In the genomic region with DNA sequence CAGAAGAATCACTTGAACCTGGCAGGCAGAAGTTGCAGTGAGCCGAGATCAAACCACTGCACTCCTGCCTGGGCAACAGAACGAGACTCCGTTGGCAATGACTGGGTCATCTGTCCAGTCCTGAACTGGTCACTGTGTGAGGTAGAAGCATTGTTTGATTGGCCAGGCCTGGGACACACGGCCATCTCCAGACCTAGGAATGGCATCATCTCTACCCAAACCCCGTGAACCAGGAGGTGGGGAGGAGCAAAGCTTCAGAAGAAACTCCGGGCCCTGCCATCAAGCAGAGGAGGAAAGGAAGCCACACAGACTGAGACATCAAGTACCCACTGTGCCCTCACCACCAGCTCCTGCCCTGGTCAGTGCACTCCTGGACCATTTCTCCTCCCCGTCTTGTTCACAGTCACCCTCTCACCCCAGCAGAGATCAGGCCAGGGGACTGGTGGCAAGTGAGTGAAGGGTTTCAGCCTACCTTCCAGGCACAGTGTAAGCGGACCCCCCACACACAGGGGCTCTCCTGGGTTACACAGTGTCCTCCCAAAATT, we compare ENCODE assay signal across 19 cellular contexts. TPM values are rescaled to one million over a fixed set of nuclear protein-coding genes. Genes with fewer than 3 reads are reported as not detected.
DNase-seq lines count a peak whose midpoint lies in the region; ATAC-seq, FAIRE-seq and TF ChIP-seq lines count a peak whose summit lies in the region.
"Had no signal": no experiment of that assay in that cellular context is flagged by ENCODE, and none has a peak within 500 bp of the region (broad histone marks: within the 10 kb centered on the region; RNA-seq: fewer than 3 reads in every experiment).

No MANE protein-coding gene starts in this region.

- H3K27ac ChIP-seq in KMS-11 (peak overlapping the region; percentile 90; the same call in 1 of the 2 replicates), sigmoid colon (no peak overlapping the region)
- H3K27ac ChIP-seq: A549, GM23248 had no signal

- peak overlapping the region; percentile 93; the same call in 1 of the 2 replicates for H3K4me2 ChIP-seq in KMS-11
- H3K4me2 ChIP-seq: A549 had no signal

- no peaks in the 10 kb centered on the region for H3K9me3 ChIP-seq in sigmoid colon
- H3K9me3 ChIP-seq: A549 had no signal

- H2AFZ ChIP-seq in KMS-11 (ENCODE audit: low read depth), result no peak overlapping the region
- H2AFZ ChIP-seq: GM23248 had no signal

- no peaks in the 10 kb centered on the region for H3K27me3 ChIP-seq in KMS-11 (ENCODE audit: insufficient read depth, low read depth)
- H3K27me3 ChIP-seq in sigmoid colon, result no peaks in the 10 kb centered on the region

- no peaks in the 10 kb centered on the region for H3K79me2 ChIP-seq in KMS-11 (ENCODE audit: insufficient read depth, low read depth)

- no peak overlapping the region; the same call in 1 of the 2 replicates for H3K9ac ChIP-seq in KMS-11
- H3K9ac ChIP-seq: GM23248 had no signal

- intact Hi-C loops in sigmoid colon (cut with DNase I), result no loop called here

- no peak for TF ChIP-seq EP300 in sigmoid colon (IDR thresholded peaks at IDR 0.05)

- DNase-seq in GM12891 (ENCODE audit: insufficient read length, low spot score), result no peak
- DNase-seq in chondrocyte (ENCODE audit: low spot score), result peak; percentile 52
- peak; percentile 61 for DNase-seq in sigmoid colon
- no peak for DNase-seq in NCI-H1436 (lab: John Stamatoyannopoulos, UW)
- DNase-seq: CD8-positive, alpha-beta T cell; COR-L47; DND-41; GDM1; GM23248 had no signal

- WGBS in sigmoid colon, 2 donors, result 90 to 91% methylated on average over 8 of the region's 8 CpGs

- no peaks in the 10 kb centered on the region for H3K4me1 Mint-ChIP-seq in chondrocyte (ENCODE audit: low read depth)
- H3K4me1 Mint-ChIP-seq: CD14-positive monocyte had no signal

- no peaks in the 10 kb centered on the region for H3K36me3 Mint-ChIP-seq in chondrocyte (ENCODE audit: low read depth)
- H3K36me3 Mint-ChIP-seq: CD14-positive monocyte; CD8-positive, alpha-beta T cell had no signal

- TF ChIP-seq CTCF in KMS-11 (conservative IDR thresholded peaks at IDR 0.05; ENCODE audit: low read depth, low read length), result no peak
- TF ChIP-seq CTCF in chondrocyte (IDR thresholded peaks at IDR 0.05), result no peak
- TF ChIP-seq CTCF in sigmoid colon (IDR thresholded peaks at IDR 0.05), result no peak

- H4K20me1 ChIP-seq in KMS-11 (ENCODE audit: insufficient read depth), result no peaks in the 10 kb centered on the region

- no peak overlapping the region for H3K27ac Mint-ChIP-seq in chondrocyte (ENCODE audit: unreplicated experiment)
- H3K27ac Mint-ChIP-seq: CD8-positive, alpha-beta T cell had no signal

- H3K4me3 Mint-ChIP-seq in chondrocyte (ENCODE audit: unreplicated experiment), result no peak overlapping the region
- H3K4me3 Mint-ChIP-seq: CD14-positive monocyte; CD8-positive, alpha-beta T cell had no signal

- FAIRE-seq in GM12891 (lab: Jason Lieb, UNC), result peak; percentile 62
- FAIRE-seq: D721Med, H54, HTR-8/SVneo had no signal

- no peak for TF ChIP-seq POLR2A in GM12891 (IDR thresholded peaks at IDR 0.05; ENCODE audit: low read depth, low read length)
- TF ChIP-seq POLR2A in sigmoid colon (IDR thresholded peaks at IDR 0.05), result no peak

- H3K9me3 Mint-ChIP-seq in chondrocyte (ENCODE audit: low read depth), result peaks cover 6% of the 10 kb centered on the region
- H3K9me3 Mint-ChIP-seq: CD8-positive, alpha-beta T cell had no signal

- H3K4me3 ChIP-seq in KMS-11 (IDR thresholded peaks at IDR 0.05; ENCODE audit: insufficient read depth, low read depth, low read length) (no peak overlapping the region), sigmoid colon (no peak overlapping the region)
- H3K4me3 ChIP-seq: A549, GM23248 had no signal

- ATAC-seq in GM21381 (IDR thresholded peaks at IDR 0.05; ENCODE audit: unreplicated experiment), result no peak
- ATAC-seq: A549; CD8-positive, alpha-beta T cell; HCT116 had no signal

- H3K4me1 ChIP-seq in KMS-11 (ENCODE audit: low read depth, poor library complexity, severe bottlenecking), result peaks cover 64% of the 10 kb centered on the region
- no peaks in the 10 kb centered on the region for H3K4me1 ChIP-seq in sigmoid colon

- no peaks in the 10 kb centered on the region for H3K27me3 Mint-ChIP-seq in chondrocyte (ENCODE audit: low read depth)

- H3K36me3 ChIP-seq in KMS-11 (ENCODE audit: insufficient read depth) (no peaks in the 10 kb centered on the region), sigmoid colon (no peaks in the 10 kb centered on the region)

TF ChIP-seq in GM12891, 5 proteins besides CTCF, POLR2A, EP300 and RAD21:
- TF ChIP-seq POLR2AphosphoS5 (IDR thresholded peaks at IDR 0.05; ENCODE audit: low read depth, low read length), result no peak
- TF ChIP-seq SPI1 (IDR thresholded peaks at IDR 0.05; ENCODE audit: low read depth, low read length), result no peak
- TF ChIP-seq PAX5 (IDR thresholded peaks at IDR 0.05; ENCODE audit: insufficient read depth, low read length, severe bottlenecking), result no peak
- TF ChIP-seq TAF1 (IDR thresholded peaks at IDR 0.05; ENCODE audit: low read depth, low read length), result no peak
- TF ChIP-seq POU2F2 (IDR thresholded peaks at IDR 0.05; ENCODE audit: low read depth, low read length), result no peak

RNA-seq across cellular contexts. Expression of a gene that starts 31.6 kb away (rescaled TPM):
- polyA plus RNA-seq in GM12891 (2012; ENCODE audit: low read depth, missing spikeins), result not detected
- not detected in 3 replicates for total RNA-seq in chondrocyte
- total RNA-seq in sigmoid colon, result under 1 TPM in 1 of 4 donors, not detected in 3; 0.14 TPM
- not detected for polyA plus RNA-seq in sigmoid colon
- total RNA-seq: CD8-positive, alpha-beta T cell; GM23248 had no signal
- polyA plus RNA-seq: AG04450, BJ, CD14-positive monocyte, GM23248 had no signal

Comparison
In these comparisons a context has a peak if more than half of its experiments do, and no peak if none do; other contexts are left out.
1. DNase-seq: peak in chondrocyte (single experiment) and sigmoid colon (single experiment); none in GM12891 (single experiment) and NCI-H1436 (single experiment).